1 cellular context compared by ENCODE assay signal in genomic region chr2:37084797-37085196, GRCh38.
TF ChIP-seq lines count a peak whose summit lies in the region.

No MANE protein-coding gene starts in this region.

TF ChIP-seq in HepG2, 621 proteins besides CTCF, POLR2A, EP300 and RAD21 (continued from another document):
- TF ChIP-seq, protein P1, sequence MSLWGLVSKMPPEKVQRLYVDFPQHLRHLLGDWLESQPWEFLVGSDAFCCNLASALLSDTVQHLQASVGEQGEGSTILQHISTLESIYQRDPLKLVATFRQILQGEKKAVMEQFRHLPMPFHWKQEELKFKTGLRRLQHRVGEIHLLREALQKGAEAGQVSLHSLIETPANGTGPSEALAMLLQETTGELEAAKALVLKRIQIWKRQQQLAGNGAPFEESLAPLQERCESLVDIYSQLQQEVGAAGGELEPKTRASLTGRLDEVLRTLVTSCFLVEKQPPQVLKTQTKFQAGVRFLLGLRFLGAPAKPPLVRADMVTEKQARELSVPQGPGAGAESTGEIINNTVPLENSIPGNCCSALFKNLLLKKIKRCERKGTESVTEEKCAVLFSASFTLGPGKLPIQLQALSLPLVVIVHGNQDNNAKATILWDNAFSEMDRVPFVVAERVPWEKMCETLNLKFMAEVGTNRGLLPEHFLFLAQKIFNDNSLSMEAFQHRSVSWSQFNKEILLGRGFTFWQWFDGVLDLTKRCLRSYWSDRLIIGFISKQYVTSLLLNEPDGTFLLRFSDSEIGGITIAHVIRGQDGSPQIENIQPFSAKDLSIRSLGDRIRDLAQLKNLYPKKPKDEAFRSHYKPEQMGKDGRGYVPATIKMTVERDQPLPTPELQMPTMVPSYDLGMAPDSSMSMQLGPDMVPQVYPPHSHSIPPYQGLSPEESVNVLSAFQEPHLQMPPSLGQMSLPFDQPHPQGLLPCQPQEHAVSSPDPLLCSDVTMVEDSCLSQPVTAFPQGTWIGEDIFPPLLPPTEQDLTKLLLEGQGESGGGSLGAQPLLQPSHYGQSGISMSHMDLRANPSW (CRISPR knock-in tag; IDR thresholded peaks at IDR 0.05; ENCODE audit: borderline replicate concordance) = 0 out of 2 replicates have a peak, but pooled peaks have one; percentile 9
- TF ChIP-seq ZNF274 (CRISPR knock-in tag; IDR thresholded peaks at IDR 0.05) (no peak), ZNF672 (CRISPR knock-in tag; IDR thresholded peaks at IDR 0.05) (0 out of 2 replicates have a peak, but pooled peaks have one; percentile 4)
